ENCODE assay signal across 23 cellular contexts in the genomic region with DNA sequence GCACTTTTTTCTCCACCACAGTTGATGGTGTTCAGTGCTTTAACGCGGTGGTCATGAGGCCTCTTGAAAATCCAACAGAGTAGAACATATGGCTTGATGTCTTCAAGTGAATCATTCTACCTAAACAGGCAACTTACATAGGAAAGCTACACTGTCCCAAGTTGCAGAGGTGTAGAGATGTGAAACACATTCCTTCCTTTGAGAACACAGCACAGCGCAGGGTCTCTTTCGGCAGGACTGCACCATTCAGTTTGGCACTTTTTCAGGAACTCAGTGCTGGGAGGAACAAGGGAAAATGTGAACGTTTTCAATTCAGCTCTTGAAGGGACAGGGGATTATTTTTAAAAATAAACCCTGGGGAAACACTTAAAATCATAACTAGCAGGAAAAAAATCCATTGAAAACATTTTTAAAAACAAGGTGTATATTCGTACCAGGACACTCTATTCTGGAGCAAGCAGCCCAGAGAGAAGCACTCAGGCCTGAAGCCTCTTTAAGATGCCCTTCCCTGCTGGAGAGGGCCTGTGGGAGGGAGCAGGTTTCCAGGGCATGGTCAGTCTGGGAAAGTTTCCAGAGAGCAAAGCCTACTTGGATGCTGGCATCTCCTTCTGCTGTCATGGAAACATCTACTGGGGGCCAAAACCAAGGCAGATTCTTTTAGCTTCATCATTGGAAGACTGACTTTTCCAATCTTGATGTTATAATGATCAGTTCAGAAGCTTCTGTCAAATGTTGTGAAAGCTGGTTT.
A peak's percentile ranks its signal among the peaks of the same experiment; 100 is the strongest.
DNase-seq lines count a peak whose midpoint lies in the region; ATAC-seq, FAIRE-seq and TF ChIP-seq lines count a peak whose summit lies in the region.
"Had no signal": no experiment of that assay in that cellular context is flagged by ENCODE, and none has a peak within 500 bp of the region (broad histone marks: within the 10 kb centered on the region; RNA-seq: fewer than 3 reads in every experiment).

No MANE protein-coding gene starts in this region.

- H3K4me3 ChIP-seq in cardiac muscle cell (no peak overlapping the region), left ventricle myocardium inferior (no peak overlapping the region)
- H3K4me3 ChIP-seq: BLaER1 treated with 17β-estradiol and CSF1 and Interleukin-3, amounts not matched to agents 10 nM and 100 nM; GM23338; SK-N-MC had no signal

- DNase-seq in cardiac muscle cell (ENCODE audit: low read depth in 1 of 2, low spot score in 1 of 2) (peak; percentile 14 to 39), left ventricle myocardium inferior (no peak), midbrain (lab: John Stamatoyannopoulos, UW) (peak; percentile 80), ureter (ENCODE audit: low spot score) (peak; percentile 55), urothelium cell line (ENCODE audit: low spot score) (no peak), middle frontal gyrus (ENCODE audit: extremely low spot score, low spot score) (no peak)
- DNase-seq: activated CD4-positive, alpha-beta T cell treated with anti-CD3 and anti-CD28 coated beads, Interleukin-2, amount 50 U/mL, for 4 hours; activated effector memory CD4-positive, alpha-beta T cell treated with anti-CD3 and anti-CD28 coated beads, Interleukin-2, amount 50 U/mL, for 16 hours; islet precursor cell; mammary epithelial cell; natural killer cell; NCI-H187 treated with DMSO at 0.1 percent for 48 hours; NCI-H2227 treated with DMSO at 0.1 percent for 48 hours; stimulated activated CD4-positive, alpha-beta T cell treated with anti-CD3 and anti-CD28 coated beads, Interleukin-1b, Interleukin-23, amount 100 ng/mL, for 48 hours; WERI-Rb-1 had no signal

- intact Hi-C loops in left ventricle myocardium inferior (cut with micrococcal nuclease) = no loop called here

- H3K9me3 ChIP-seq in cardiac muscle cell (ENCODE audit: low read depth) (no peaks in the 10 kb centered on the region), left ventricle myocardium inferior (replicated peaks) (no peaks in the 10 kb centered on the region)

- no peak for FAIRE-seq in urothelium cell line (lab: Jason Lieb, UNC)
- FAIRE-seq: D721Med, RCC 7860 had no signal

- TF ChIP-seq CTCF in cardiac muscle cell (IDR thresholded peaks at IDR 0.05; ENCODE audit: low read depth, low read length) (no peak), left ventricle myocardium inferior (IDR thresholded peaks at IDR 0.05; ENCODE audit: borderline replicate concordance) (no peak)

- H3K27ac ChIP-seq in cardiac muscle cell (no peak overlapping the region), left ventricle myocardium inferior (replicated peaks) (no peak overlapping the region), cingulate gyrus (ENCODE audit: low read depth, low read length) (peak overlapping the region; percentile 32)
- H3K27ac ChIP-seq: BLaER1 treated with 17β-estradiol and CSF1 and Interleukin-3, amounts not matched to agents 10 nM and 100 nM; SK-N-MC; WERI-Rb-1 had no signal

- no peak for ATAC-seq in HG02840 (IDR thresholded peaks at IDR 0.05; ENCODE audit: low FRiP score, unreplicated experiment)
- ATAC-seq: GM23338; natural killer cell; stimulated activated memory B cell treated with anti-CD40 and anti-IgM and Interleukin-4, amounts not matched to agents 10 μg/mL and 1 μg/mL and 100 μg/mL, for 72 hours had no signal

- H3K27me3 ChIP-seq in cardiac muscle cell (no peaks in the 10 kb centered on the region), left ventricle myocardium inferior (ENCODE audit: low read depth) (peaks cover 12% of the 10 kb centered on the region)
- H3K27me3 ChIP-seq: BLaER1 treated with 17β-estradiol and CSF1 and Interleukin-3, amounts not matched to agents 10 nM and 100 nM had no signal

- H3K36me3 ChIP-seq in cardiac muscle cell (no peaks in the 10 kb centered on the region), left ventricle myocardium inferior (no peaks in the 10 kb centered on the region)
- H3K36me3 ChIP-seq: BLaER1 treated with 17β-estradiol and CSF1 and Interleukin-3, amounts not matched to agents 10 nM and 100 nM; WERI-Rb-1 had no signal

- H3K4me1 ChIP-seq in cardiac muscle cell (ENCODE audit: low read depth) (no peaks in the 10 kb centered on the region), left ventricle myocardium inferior (no peaks in the 10 kb centered on the region)
- H3K4me1 ChIP-seq: BLaER1 treated with 17β-estradiol and CSF1 and Interleukin-3, amounts not matched to agents 10 nM and 100 nM had no signal

Comparison
In these comparisons a context has a peak if more than half of its experiments do, and no peak if none do; other contexts are left out.
1. DNase-seq: peak in cardiac muscle cell (2 of 2), midbrain (single experiment) and ureter (single experiment); none in left ventricle myocardium inferior (single experiment), urothelium cell line (single experiment) and middle frontal gyrus (single experiment).